Comparison of ENCODE assay signal across 21 cellular contexts in genomic region chr4:94892051-94892450, GRCh38.
DNase-seq lines count a peak whose midpoint lies in the region; ATAC-seq, FAIRE-seq and TF ChIP-seq lines count a peak whose summit lies in the region.
"Had no signal": no experiment of that assay in that cellular context is flagged by ENCODE, and none has a peak within 500 bp of the region (broad histone marks: within the 10 kb centered on the region; RNA-seq: fewer than 3 reads in every experiment).

No MANE protein-coding gene starts in this region.

- FAIRE-seq in keratinocyte (lab: Jason Lieb, UNC) (no peak), GM12891 (lab: Jason Lieb, UNC) (no peak)
- FAIRE-seq: colon had no signal

- no peaks in the 10 kb centered on the region for H3K4me1 Mint-ChIP-seq in activated T-helper 1 cell treated with anti-CD3 and anti-CD28 coated beads, Interleukin-12 subunit alpha, Interleukin-12 subunit beta, Interleukin-2, Interleukin-4 antibody, amounts not matched to agents 30 ng/mL and 10 ng/mL and 1 ng/mL, durations not matched to agents 14 hours and 24 hours and 36 hours (ENCODE audit: low read depth)

- H3K79me2 ChIP-seq in keratinocyte (ENCODE audit: control insufficient read depth, insufficient read depth, low read length): no peaks in the 10 kb centered on the region

- no peaks in the 10 kb centered on the region for H3K4me1 ChIP-seq in keratinocyte (ENCODE audit: control insufficient read depth, extremely low read depth, insufficient read depth, low read length)

- no peak for TF ChIP-seq CTCF in astrocyte of the cerebellum (IDR thresholded peaks at IDR 0.05; ENCODE audit: low read depth, low read length, missing control alignments)
- TF ChIP-seq CTCF in keratinocyte (optimal IDR thresholded peaks at IDR 0.05 in 1 of 3, IDR thresholded peaks at IDR 0.05 in 1 of 3, conservative IDR thresholded peaks at IDR 0.05 in 1 of 3; ENCODE audit: extremely low read depth in 1 of 3, insufficient read depth in 2 of 3, low read length in 3 of 3): peak; percentile 21 to 60 (median 23)

- no peak for TF ChIP-seq POLR2A in GM12891 (IDR thresholded peaks at IDR 0.05; ENCODE audit: low read depth, low read length)

- H2AFZ ChIP-seq in keratinocyte (ENCODE audit: control insufficient read depth, low read length): no peak overlapping the region

- H3K27me3 Mint-ChIP-seq in activated T-helper 1 cell treated with anti-CD3 and anti-CD28 coated beads, Interleukin-12 subunit alpha, Interleukin-12 subunit beta, Interleukin-2, Interleukin-4 antibody, amounts not matched to agents 30 ng/mL and 10 ng/mL and 1 ng/mL, durations not matched to agents 14 hours and 24 hours and 36 hours (ENCODE audit: insufficient read depth): peaks cover 2% of the 10 kb centered on the region
- H3K27me3 Mint-ChIP-seq: natural killer cell treated with Interleukin-12 subunit alpha and Interleukin-12 subunit beta and Interleukin-15 and Interleukin-18, amount 100 ng/mL, for 72 hours had no signal

- no peak overlapping the region for H3K4me3 Mint-ChIP-seq in activated T-helper 1 cell treated with anti-CD3 and anti-CD28 coated beads, Interleukin-12 subunit alpha, Interleukin-12 subunit beta, Interleukin-2, Interleukin-4 antibody, amounts not matched to agents 30 ng/mL and 10 ng/mL and 1 ng/mL, durations not matched to agents 14 hours and 24 hours and 36 hours
- H3K4me3 Mint-ChIP-seq: H9; natural killer cell treated with Interleukin-12 subunit alpha and Interleukin-12 subunit beta and Interleukin-15 and Interleukin-18, amount 100 ng/mL, for 72 hours had no signal

- H3K36me3 Mint-ChIP-seq in activated T-helper 1 cell treated with anti-CD3 and anti-CD28 coated beads, Interleukin-12 subunit alpha, Interleukin-12 subunit beta, Interleukin-2, Interleukin-4 antibody, amounts not matched to agents 30 ng/mL and 10 ng/mL and 1 ng/mL, durations not matched to agents 14 hours and 24 hours and 36 hours (ENCODE audit: low read depth): no peaks in the 10 kb centered on the region
- H3K36me3 Mint-ChIP-seq: natural killer cell treated with Interleukin-12 subunit alpha and Interleukin-12 subunit beta and Interleukin-15 and Interleukin-18, amount 100 ng/mL, for 72 hours had no signal

- H3K4me3 ChIP-seq in astrocyte of the cerebellum (ENCODE audit: low read depth, low read length) (no peak overlapping the region), keratinocyte (ENCODE audit: control insufficient read depth in 2 of 3, extremely low read depth in 1 of 3, insufficient read depth in 2 of 3, low read depth in 1 of 3, low read length in 3 of 3) (no peak overlapping the region)

- H3K27me3 ChIP-seq in keratinocyte (ENCODE audit: control insufficient read depth, extremely low read depth, insufficient read depth, low read length): no peaks in the 10 kb centered on the region

- H3K36me3 ChIP-seq in keratinocyte (ENCODE audit: control insufficient read depth in 2 of 2, extremely low read depth in 1 of 2, insufficient read depth in 2 of 2, low read length in 2 of 2): no peaks in the 10 kb centered on the region

- no peaks in the 10 kb centered on the region for H4K20me1 ChIP-seq in keratinocyte (ENCODE audit: control insufficient read depth, extremely low read depth, insufficient read depth, low read length)

- dilution Hi-C loops in keratinocyte (cut with MboI; ENCODE audit: extremely low pct_ligation_motif_present, low sequenced_read_pairs): no loop called here

- intact Hi-C loops in activated T-helper 1 cell treated with anti-CD3 and anti-CD28 coated beads, Interleukin-12 subunit alpha, Interleukin-12 subunit beta, Interleukin-2, Interleukin-4 antibody, amounts not matched to agents 30 ng/mL and 10 ng/mL and 1 ng/mL, durations not matched to agents 14 hours and 24 hours and 36 hours (cut with micrococcal nuclease): no loop called here

- in situ Hi-C loops in astrocyte of the cerebellum (cut with HindIII; ENCODE audit: low sequenced_read_pairs): no loop called here

- no peak overlapping the region for H3K27ac ChIP-seq in keratinocyte (ENCODE audit: control insufficient read depth, insufficient read depth, low read length)
- H3K27ac ChIP-seq: KMS-11 had no signal

- H3K9me1 ChIP-seq in keratinocyte (ENCODE audit: control insufficient read depth, extremely low read depth, insufficient read depth, low read length): no peaks in the 10 kb centered on the region

- peak; percentile 51 for DNase-seq in COLO829 (ENCODE audit: low spot score)
- peak; percentile 41 for DNase-seq in HT-29 (ENCODE audit: low spot score)
- DNase-seq in astrocyte of the cerebellum (ENCODE audit: low read depth): peak; percentile 47
- no peak for DNase-seq in keratinocyte (ENCODE audit: low read depth, low spot score)
- DNase-seq in activated T-helper 1 cell treated with anti-CD3 and anti-CD28 coated beads, Interleukin-12 subunit alpha, Interleukin-12 subunit beta, Interleukin-2, Interleukin-4 antibody, amounts not matched to agents 30 ng/mL and 10 ng/mL and 1 ng/mL, durations not matched to agents 14 hours and 24 hours and 36 hours (ENCODE audit: low spot score): no peak
- no peak for DNase-seq in GM12891 (ENCODE audit: insufficient read length, low spot score)
- DNase-seq: activated CD4-positive, alpha-beta T cell treated with anti-CD3 and anti-CD28 coated beads, Interleukin-2, amount 50 U/mL, for 1 hour; activated CD8-positive, alpha-beta memory T cell treated with anti-CD3 and anti-CD28 coated beads, Interleukin-2, amount 50 U/mL, for 48 hours; activated gamma-delta T cell treated with Interleukin-2 at 50 U/mL for 16 hours; amygdala; DMS79; foreskin melanocyte; H9; hypothalamus; mesenchymal stem cell; NCI-H1417 treated with DMSO at 0.1 percent for 48 hours had no signal

- no peak overlapping the region for H3K4me2 ChIP-seq in keratinocyte (ENCODE audit: control insufficient read depth, extremely low read depth, insufficient read depth, low read depth, low read length)
- H3K4me2 ChIP-seq: KMS-11 had no signal

- H3K9me3 ChIP-seq in keratinocyte (ENCODE audit: control insufficient read depth, low read depth, low read length): no peaks in the 10 kb centered on the region

- H3K9me3 Mint-ChIP-seq in activated T-helper 1 cell treated with anti-CD3 and anti-CD28 coated beads, Interleukin-12 subunit alpha, Interleukin-12 subunit beta, Interleukin-2, Interleukin-4 antibody, amounts not matched to agents 30 ng/mL and 10 ng/mL and 1 ng/mL, durations not matched to agents 14 hours and 24 hours and 36 hours: no peaks in the 10 kb centered on the region
- H3K9me3 Mint-ChIP-seq: natural killer cell treated with Interleukin-12 subunit alpha and Interleukin-12 subunit beta and Interleukin-15 and Interleukin-18, amount 100 ng/mL, for 72 hours had no signal

- no peak for ATAC-seq in GM19023 (IDR thresholded peaks at IDR 0.05; ENCODE audit: unreplicated experiment)
- ATAC-seq in GM18907 (IDR thresholded peaks at IDR 0.05; ENCODE audit: unreplicated experiment): no peak
- ATAC-seq: natural killer cell treated with Interleukin-12 subunit alpha and Interleukin-12 subunit beta and Interleukin-15 and Interleukin-18, amount 100 ng/mL, for 72 hours had no signal

- H3K27ac Mint-ChIP-seq in activated T-helper 1 cell treated with anti-CD3 and anti-CD28 coated beads, Interleukin-12 subunit alpha, Interleukin-12 subunit beta, Interleukin-2, Interleukin-4 antibody, amounts not matched to agents 30 ng/mL and 10 ng/mL and 1 ng/mL, durations not matched to agents 14 hours and 24 hours and 36 hours: no peak overlapping the region
- H3K27ac Mint-ChIP-seq: H9; natural killer cell treated with Interleukin-12 subunit alpha and Interleukin-12 subunit beta and Interleukin-15 and Interleukin-18, amount 100 ng/mL, for 72 hours had no signal

- no peak overlapping the region for H3K9ac ChIP-seq in keratinocyte (ENCODE audit: control insufficient read depth, extremely low read depth, insufficient read depth, low read length)
- H3K9ac ChIP-seq: KMS-11 had no signal

TF ChIP-seq in GM12891, 5 proteins besides CTCF, POLR2A, EP300 and RAD21:
- no peak for TF ChIP-seq POU2F2 (IDR thresholded peaks at IDR 0.05; ENCODE audit: low read depth, low read length)
- no peak for TF ChIP-seq PAX5 (IDR thresholded peaks at IDR 0.05; ENCODE audit: insufficient read depth, low read length, severe bottlenecking)
- no peak for TF ChIP-seq POLR2AphosphoS5 (IDR thresholded peaks at IDR 0.05; ENCODE audit: low read depth, low read length)
- TF ChIP-seq TAF1 (IDR thresholded peaks at IDR 0.05; ENCODE audit: low read depth, low read length): no peak
- no peak for TF ChIP-seq SPI1 (IDR thresholded peaks at IDR 0.05; ENCODE audit: low read depth, low read length)

Comparison
In these comparisons a context has a peak if more than half of its experiments do, and no peak if none do; other contexts are left out.
1. DNase-seq: peak in COLO829 (single experiment), HT-29 (single experiment) and astrocyte of the cerebellum (single experiment); none in keratinocyte (single experiment), activated T-helper 1 cell treated with anti-CD3 and anti-CD28 coated beads, Interleukin-12 subunit alpha, Interleukin-12 subunit beta, Interleukin-2, Interleukin-4 antibody, amounts not matched to agents 30 ng/mL and 10 ng/mL and 1 ng/mL, durations not matched to agents 14 hours and 24 hours and 36 hours (single experiment) and GM12891 (single experiment).